In the genomic region with DNA sequence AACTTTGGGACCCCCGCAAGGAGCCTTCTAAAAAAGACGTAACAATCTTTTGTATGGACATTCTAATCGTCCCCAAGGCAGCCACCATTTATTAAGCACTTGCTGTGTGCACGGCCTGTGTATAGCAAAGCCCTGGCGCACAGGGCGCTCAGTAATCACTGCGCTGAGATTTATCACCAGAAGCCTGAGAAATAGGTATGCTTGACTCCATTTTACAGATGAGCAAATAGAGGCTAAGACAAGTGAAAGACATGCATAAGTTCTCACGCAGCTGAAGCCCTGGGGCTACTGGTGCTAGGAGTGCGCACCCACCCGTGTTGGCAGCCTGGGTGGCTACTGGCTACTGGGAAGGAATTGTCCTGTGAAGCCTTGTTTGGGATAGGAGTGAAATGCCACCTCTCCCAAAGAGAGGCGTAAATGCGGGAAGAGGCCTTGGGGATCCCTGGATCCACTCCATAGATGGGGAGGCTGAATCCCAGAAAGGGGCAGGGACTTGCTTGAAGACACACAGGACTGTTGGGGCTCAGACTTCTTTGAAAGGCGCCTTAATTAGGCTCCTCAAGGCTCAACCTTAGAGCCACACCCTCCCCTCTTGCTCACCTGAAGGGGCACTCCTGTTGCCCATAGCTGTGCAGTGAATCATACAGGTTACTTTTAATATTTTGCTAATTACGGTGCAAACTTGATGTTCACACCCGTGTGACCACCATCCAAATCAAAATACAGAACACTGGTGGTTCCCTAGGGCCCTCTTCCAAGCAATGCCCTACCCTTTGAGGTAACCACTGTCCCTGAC, we compare ENCODE assay signal across 1 cellular context.
TF ChIP-seq lines count a peak whose summit lies in the region.

No MANE protein-coding gene starts in this region.

TF ChIP-seq in A549, 52 proteins besides CTCF, POLR2A, EP300 and RAD21 (continued from another document):
- TF ChIP-seq TFCP2L1 (CRISPR knock-in tag; IDR thresholded peaks at IDR 0.05), result no peak
- TF ChIP-seq, protein P1, sequence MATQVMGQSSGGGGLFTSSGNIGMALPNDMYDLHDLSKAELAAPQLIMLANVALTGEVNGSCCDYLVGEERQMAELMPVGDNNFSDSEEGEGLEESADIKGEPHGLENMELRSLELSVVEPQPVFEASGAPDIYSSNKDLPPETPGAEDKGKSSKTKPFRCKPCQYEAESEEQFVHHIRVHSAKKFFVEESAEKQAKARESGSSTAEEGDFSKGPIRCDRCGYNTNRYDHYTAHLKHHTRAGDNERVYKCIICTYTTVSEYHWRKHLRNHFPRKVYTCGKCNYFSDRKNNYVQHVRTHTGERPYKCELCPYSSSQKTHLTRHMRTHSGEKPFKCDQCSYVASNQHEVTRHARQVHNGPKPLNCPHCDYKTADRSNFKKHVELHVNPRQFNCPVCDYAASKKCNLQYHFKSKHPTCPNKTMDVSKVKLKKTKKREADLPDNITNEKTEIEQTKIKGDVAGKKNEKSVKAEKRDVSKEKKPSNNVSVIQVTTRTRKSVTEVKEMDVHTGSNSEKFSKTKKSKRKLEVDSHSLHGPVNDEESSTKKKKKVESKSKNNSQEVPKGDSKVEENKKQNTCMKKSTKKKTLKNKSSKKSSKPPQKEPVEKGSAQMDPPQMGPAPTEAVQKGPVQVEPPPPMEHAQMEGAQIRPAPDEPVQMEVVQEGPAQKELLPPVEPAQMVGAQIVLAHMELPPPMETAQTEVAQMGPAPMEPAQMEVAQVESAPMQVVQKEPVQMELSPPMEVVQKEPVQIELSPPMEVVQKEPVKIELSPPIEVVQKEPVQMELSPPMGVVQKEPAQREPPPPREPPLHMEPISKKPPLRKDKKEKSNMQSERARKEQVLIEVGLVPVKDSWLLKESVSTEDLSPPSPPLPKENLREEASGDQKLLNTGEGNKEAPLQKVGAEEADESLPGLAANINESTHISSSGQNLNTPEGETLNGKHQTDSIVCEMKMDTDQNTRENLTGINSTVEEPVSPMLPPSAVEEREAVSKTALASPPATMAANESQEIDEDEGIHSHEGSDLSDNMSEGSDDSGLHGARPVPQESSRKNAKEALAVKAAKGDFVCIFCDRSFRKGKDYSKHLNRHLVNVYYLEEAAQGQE (IDR thresholded peaks at IDR 0.05), result no peak
